In the genomic region with DNA sequence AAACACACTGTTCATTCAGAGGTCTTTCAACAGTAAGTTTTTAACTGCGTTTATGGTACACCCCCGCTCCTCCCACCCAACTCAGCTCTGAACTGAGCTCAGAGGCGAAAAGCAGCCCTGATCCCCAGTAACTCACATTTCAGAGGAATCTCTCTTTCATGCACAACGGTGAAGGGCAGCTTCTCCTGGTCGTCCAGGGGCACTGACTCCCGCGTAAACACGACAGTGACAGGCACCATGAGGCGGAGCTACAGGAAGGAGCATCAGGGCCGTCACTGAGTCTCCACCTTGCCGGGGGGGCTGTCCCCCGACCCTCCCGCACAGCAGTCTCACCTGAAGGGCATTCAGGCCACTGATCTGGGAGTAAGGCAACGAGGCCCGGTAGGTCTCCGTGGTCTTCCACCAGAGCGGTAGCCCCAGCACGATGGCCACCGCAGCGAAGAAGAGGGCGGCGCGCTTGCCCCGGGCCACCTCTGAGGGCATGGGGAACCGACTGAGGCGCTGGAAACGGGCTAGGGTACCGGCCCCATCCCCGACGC, we compare ENCODE assay signal across 8 cellular contexts. TPM values are rescaled to one million over a fixed set of nuclear protein-coding genes. Genes with fewer than 3 reads are reported as not detected.
DNase-seq lines count a peak whose midpoint lies in the region; ATAC-seq and TF ChIP-seq lines count a peak whose summit lies in the region.

No MANE protein-coding gene starts in this region.

- peaks cover 1% of the 10 kb centered on the region for H3K36me3 Mint-ChIP-seq in progenitor cell of endocrine pancreas (ENCODE audit: insufficient read depth)

- peak overlapping the region; percentile 91 for H3K4me3 ChIP-seq in OCI-LY1 (ENCODE audit: low read depth, low read length, poor library complexity, severe bottlenecking)

- H3K27ac ChIP-seq in OCI-LY1 (ENCODE audit: low read depth, low read length, poor library complexity, severe bottlenecking), result peak overlapping the region; percentile 55

- H3K9ac ChIP-seq in OCI-LY1 (ENCODE audit: low read length), result peak overlapping the region; percentile 81

- TF ChIP-seq CTCF in OCI-LY1 (IDR thresholded peaks at IDR 0.05; ENCODE audit: low read length), result no peak
- TF ChIP-seq CTCF in progenitor cell of endocrine pancreas (IDR thresholded peaks at IDR 0.05; ENCODE audit: unreplicated experiment), result no peak

- H3K27me3 Mint-ChIP-seq in progenitor cell of endocrine pancreas, result peaks cover 10% of the 10 kb centered on the region

- no peaks in the 10 kb centered on the region for H3F3A ChIP-seq in OCI-LY1 (ENCODE audit: insufficient read depth, low read length)

- peak overlapping the region; percentile 97 for H3K4me3 Mint-ChIP-seq in progenitor cell of endocrine pancreas (ENCODE audit: low read depth)

- no peak overlapping the region for H2AFZ ChIP-seq in OCI-LY1 (ENCODE audit: low read length)

- no peaks in the 10 kb centered on the region for H4K20me1 ChIP-seq in OCI-LY1 (ENCODE audit: insufficient read depth, low read length)

- peaks cover 33% of the 10 kb centered on the region; the same call in 1 of the 2 replicates for H3K36me3 ChIP-seq in OCI-LY1 (ENCODE audit: insufficient read depth, low read length)

- no peaks in the 10 kb centered on the region for H3K9me2 ChIP-seq in OCI-LY1 (ENCODE audit: low read depth, low read length)

- no peaks in the 10 kb centered on the region for H3K9me3 ChIP-seq in OCI-LY1 (ENCODE audit: low read length)

- peak; percentile 47 for DNase-seq in Right ventricle myocardium superior
- no peak for DNase-seq in Right ventricle myocardium inferior (ENCODE audit: missing footprints)
- DNase-seq in activated naive CD4-positive, alpha-beta T cell (lab: John Stamatoyannopoulos, UW), result peak in 3 of 4 experiments; percentile 24 to 34 (median 25)
- peak; percentile 26 for DNase-seq in glomerular visceral epithelial cell (ENCODE audit: extremely low spot score)
- DNase-seq in progenitor cell of endocrine pancreas (ENCODE audit: low spot score, unreplicated experiment), result no peak

- ATAC-seq in Right ventricle myocardium superior (ENCODE audit: poor library complexity) (peak; percentile 7), Right ventricle myocardium inferior (no peak), HG03103 (IDR thresholded peaks at IDR 0.05; ENCODE audit: low read depth, unreplicated experiment) (peak; percentile 18), HG03469 (IDR thresholded peaks at IDR 0.05; ENCODE audit: unreplicated experiment) (no peak)

- intact Hi-C loops in Right ventricle myocardium superior (cut with DNase I), result no loop called here
- intact Hi-C loops in Right ventricle myocardium inferior (cut with DNase I), result loop anchor here (2.0 kb wide), 1 partner anchor 18 kb away; the partner anchor contains the start of gene UNC119

- H3K4me1 Mint-ChIP-seq in progenitor cell of endocrine pancreas (ENCODE audit: low read depth), result peaks cover 26% of the 10 kb centered on the region

- H3K79me2 ChIP-seq in OCI-LY1 (ENCODE audit: insufficient read depth, low read length), result peaks cover 8% of the 10 kb centered on the region

- peak overlapping the region; percentile 76 for H3K4me2 ChIP-seq in OCI-LY1 (ENCODE audit: low read length)

- peaks cover 49% of the 10 kb centered on the region for H3K4me1 ChIP-seq in OCI-LY1 (ENCODE audit: insufficient read depth, low read length, severe bottlenecking)

- H3K9me3 Mint-ChIP-seq in progenitor cell of endocrine pancreas (ENCODE audit: low read depth), result no peaks in the 10 kb centered on the region

- no peaks in the 10 kb centered on the region for H3K27me3 ChIP-seq in OCI-LY1 (ENCODE audit: insufficient read depth, low read length)

- H3K27ac Mint-ChIP-seq in progenitor cell of endocrine pancreas, result peak overlapping the region; percentile 90

RNA-seq across cellular contexts. Expression of gene PIGS, which starts 0.5 kb away (rescaled TPM):
- total RNA-seq in Right ventricle myocardium superior (33.4 TPM), Right ventricle myocardium inferior (41.1 TPM), progenitor cell of endocrine pancreas (65.0 and 68.2 TPM in 2 replicates)

RNA-seq across cellular contexts. Expression of gene ALDOC, which starts 5.9 kb away (rescaled TPM):
- total RNA-seq in Right ventricle myocardium superior (353 TPM), Right ventricle myocardium inferior (396 TPM), progenitor cell of endocrine pancreas (4.8 and 5.6 TPM in 2 replicates)

RNA-seq across cellular contexts. Expression of gene UNC119, which starts 18.4 kb away (rescaled TPM):
- 22.6 TPM for total RNA-seq in Right ventricle myocardium superior
- 22.2 TPM for total RNA-seq in Right ventricle myocardium inferior
- total RNA-seq in progenitor cell of endocrine pancreas, result 41.3 and 46.7 TPM in 2 replicates

RNA-seq across cellular contexts. Expression of gene SPAG5, which starts 28.0 kb away (rescaled TPM):
- 1.1 TPM for total RNA-seq in Right ventricle myocardium superior
- 1.6 TPM for total RNA-seq in Right ventricle myocardium inferior
- total RNA-seq in progenitor cell of endocrine pancreas, result 69.4 and 77.8 TPM in 2 replicates

RNA-seq across cellular contexts. Expression of gene RSKR, which starts 43.2 kb away (rescaled TPM):
- 4.8 TPM for total RNA-seq in Right ventricle myocardium superior
- total RNA-seq in Right ventricle myocardium inferior, result 5.0 TPM
- 35.5 and 36.7 TPM in 2 replicates for total RNA-seq in progenitor cell of endocrine pancreas

Comparison
In these comparisons a context has a peak if more than half of its experiments do, and no peak if none do; other contexts are left out.
1. ATAC-seq: peak in Right ventricle myocardium superior (single experiment) and HG03103 (single experiment); none in Right ventricle myocardium inferior (single experiment) and HG03469 (single experiment).
2. DNase-seq: peak in Right ventricle myocardium superior (single experiment), activated naive CD4-positive, alpha-beta T cell (3 of 4) and glomerular visceral epithelial cell (single experiment); none in Right ventricle myocardium inferior (single experiment) and progenitor cell of endocrine pancreas (single experiment).
3. RNA of gene ALDOC, which starts 5.9 kb away (total RNA-seq): 396 TPM in Right ventricle myocardium inferior (single experiment) and 353 TPM in Right ventricle myocardium superior (single experiment); 4.8 to 5.6 TPM in progenitor cell of endocrine pancreas; every median in the first group is over 10 times any median in the second.